Comparison of ENCODE assay signal across 1 cellular context in genomic region chr9:136527721-136528710, GRCh38.
TF ChIP-seq lines count a peak whose summit lies in the region.

No MANE protein-coding gene starts in this region.

TF ChIP-seq in H1, 55 proteins besides CTCF, POLR2A, EP300 and RAD21 (continued from another document):
- TF ChIP-seq, protein P1, sequence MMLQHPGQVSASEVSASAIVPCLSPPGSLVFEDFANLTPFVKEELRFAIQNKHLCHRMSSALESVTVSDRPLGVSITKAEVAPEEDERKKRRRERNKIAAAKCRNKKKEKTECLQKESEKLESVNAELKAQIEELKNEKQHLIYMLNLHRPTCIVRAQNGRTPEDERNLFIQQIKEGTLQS (IDR thresholded peaks at IDR 0.05; ENCODE audit: insufficient read depth, low read depth, low read length): no peak
- TF ChIP-seq CHD7 (IDR thresholded peaks at IDR 0.05; ENCODE audit: insufficient replicate concordance, low read length): no peak
- TF ChIP-seq BCL11A (IDR thresholded peaks at IDR 0.05; ENCODE audit: low read depth in 2 of 2, low read length in 2 of 2): no peak
- no peak for TF ChIP-seq TAF1 (IDR thresholded peaks at IDR 0.05; ENCODE audit: low read depth, low read length)
- no peak for TF ChIP-seq SP4 (IDR thresholded peaks at IDR 0.05; ENCODE audit: low read length)
- TF ChIP-seq EGR1 (IDR thresholded peaks at IDR 0.05; ENCODE audit: borderline replicate concordance, low read depth, low read length): no peak
- no peak for TF ChIP-seq FOSL1 (IDR thresholded peaks at IDR 0.05; ENCODE audit: insufficient read depth, low read depth, low read length)
- no peak for TF ChIP-seq CBX8 (IDR thresholded peaks at IDR 0.05; ENCODE audit: borderline replicate concordance, low read depth, low read length)
- no peak for TF ChIP-seq TCF12 (IDR thresholded peaks at IDR 0.05; ENCODE audit: low read depth, low read length)
- TF ChIP-seq EZH2 (IDR thresholded peaks at IDR 0.05; ENCODE audit: low read depth, low read length, severe bottlenecking): no peak
- TF ChIP-seq CEBPB (IDR thresholded peaks at IDR 0.05; ENCODE audit: low read depth, low read length): no peak
- TF ChIP-seq CREB1 (IDR thresholded peaks at IDR 0.05): no peak
- no peak for TF ChIP-seq KDM5A (IDR thresholded peaks at IDR 0.05; ENCODE audit: low read length)
